31 cellular contexts compared by ENCODE assay signal in genomic region chr2:50535256-50535655, GRCh38.
"Had no signal": no experiment of that assay in that cellular context is flagged by ENCODE, and none has a peak within 500 bp of the region (broad histone marks: within the 10 kb centered on the region; RNA-seq: fewer than 3 reads in every experiment).

No MANE protein-coding gene starts in this region.

- H3K36me3 Mint-ChIP-seq: activated CD4-positive, alpha-beta memory T cell treated with anti-CD3 and anti-CD28 coated beads for 36 hours; activated naive CD4-positive, alpha-beta T cell treated with anti-CD3 and anti-CD28 coated beads, Interleukin-2, amount 10 ng/mL, durations not matched to agents 7 days and 5 days; activated naive CD8-positive, alpha-beta T cell treated with anti-CD3 and anti-CD28 coated beads, Interleukin-2, amount 10 ng/mL, durations not matched to agents 7 days and 5 days; mesothelial cell of epicardium; naive thymus-derived CD4-positive, alpha-beta T cell; stimulated activated naive B cell treated with anti-CD40 and anti-IgM and Interleukin-4, amounts not matched to agents 10 μg/mL and 1 μg/mL and 100 μg/mL, for 72 hours had no signal

- DNase-seq: activated CD4-positive, alpha-beta memory T cell treated with anti-CD3 and anti-CD28 coated beads for 36 hours; activated CD4-positive, alpha-beta T cell treated with anti-CD3 and anti-CD28 coated beads, Interleukin-2, amount 10 ng/mL, durations not matched to agents 24 days and 14 days; activated CD4-positive, CD25-positive, alpha-beta regulatory T cell treated with anti-CD3 and anti-CD28 coated beads, Interleukin-2, amount 50 U/mL, for 72 hours; activated CD8-positive, alpha-beta memory T cell treated with anti-CD3 and anti-CD28 coated beads, Interleukin-2, amount 50 U/mL, for 4 hours; activated effector memory CD4-positive, alpha-beta T cell treated with anti-CD3 and anti-CD28 coated beads, Interleukin-2, amount 50 U/mL, for 16 hours; activated naive CD4-positive, alpha-beta T cell treated with anti-CD3 and anti-CD28 coated beads, Interleukin-2, amount 10 ng/mL, durations not matched to agents 7 days and 5 days; activated naive CD8-positive, alpha-beta T cell treated with anti-CD3 and anti-CD28 coated beads, Interleukin-2, amount 10 ng/mL, durations not matched to agents 7 days and 5 days; activated T-cell treated with anti-CD3 and anti-CD28 coated beads, Interleukin-2, amount 50 U/mL, for 1 hour; brain microvascular endothelial cell; endodermal cell; foreskin fibroblast; heart left ventricle; hypothalamus; immature natural killer cell; naive thymus-derived CD4-positive, alpha-beta T cell; occipital lobe; right cardiac atrium; stimulated activated CD4-positive, alpha-beta T cell treated with anti-CD3 and anti-CD28 coated beads, Interleukin-15, amount 100 ng/mL, for 24 hours; stimulated activated CD4-positive, alpha-beta T cell treated with anti-CD3 and anti-CD28 coated beads, Interleukin-2, amount 100 ng/mL, for 24 hours; stimulated activated naive B cell treated with anti-CD40 and anti-IgM and Interleukin-4, amounts not matched to agents 10 μg/mL and 1 μg/mL and 100 μg/mL, for 72 hours; stomach; thyroid gland; upper lobe of left lung had no signal

- ATAC-seq: esophagus mucosa; heart left ventricle; naive thymus-derived CD4-positive, alpha-beta T cell; right cardiac atrium; stimulated activated naive B cell treated with anti-CD40 and anti-IgM and Interleukin-4, amounts not matched to agents 10 μg/mL and 1 μg/mL and 100 μg/mL, for 72 hours had no signal

- H3K27me3 Mint-ChIP-seq: activated CD4-positive, alpha-beta memory T cell treated with anti-CD3 and anti-CD28 coated beads for 36 hours; activated CD4-positive, alpha-beta T cell treated with anti-CD3 and anti-CD28 coated beads, Interleukin-2, amount 10 ng/mL, durations not matched to agents 24 days and 14 days; activated naive CD4-positive, alpha-beta T cell treated with anti-CD3 and anti-CD28 coated beads, Interleukin-2, amount 10 ng/mL, durations not matched to agents 7 days and 5 days; activated naive CD8-positive, alpha-beta T cell treated with anti-CD3 and anti-CD28 coated beads, Interleukin-2, amount 10 ng/mL, durations not matched to agents 7 days and 5 days; dendritic cell treated with granulocyte-macrophage colony-stimulating factor and Interleukin-4, amounts not matched to agents 40 ng/mL and 50 ng/mL, for 4 days; stimulated activated naive B cell treated with anti-CD40 and anti-IgM and Interleukin-4, amounts not matched to agents 10 μg/mL and 1 μg/mL and 100 μg/mL, for 72 hours had no signal

- H3K4me3 Mint-ChIP-seq: activated CD4-positive, alpha-beta memory T cell treated with anti-CD3 and anti-CD28 coated beads for 36 hours; activated CD4-positive, alpha-beta T cell treated with anti-CD3 and anti-CD28 coated beads, Interleukin-2, amount 10 ng/mL, durations not matched to agents 24 days and 14 days; activated naive CD4-positive, alpha-beta T cell treated with anti-CD3 and anti-CD28 coated beads, Interleukin-2, amount 10 ng/mL, durations not matched to agents 7 days and 5 days; activated naive CD8-positive, alpha-beta T cell treated with anti-CD3 and anti-CD28 coated beads, Interleukin-2, amount 10 ng/mL, durations not matched to agents 7 days and 5 days; activated T-helper 1 cell treated with anti-CD3 and anti-CD28 coated beads, Interleukin-12 subunit alpha, Interleukin-12 subunit beta, Interleukin-2, Interleukin-4 antibody, amounts not matched to agents 30 ng/mL and 10 ng/mL and 1 ng/mL, durations not matched to agents 14 hours and 24 hours and 36 hours; dendritic cell treated with granulocyte-macrophage colony-stimulating factor and Interleukin-4, amounts not matched to agents 40 ng/mL and 50 ng/mL, for 4 days; endodermal cell; immature natural killer cell; mesothelial cell of epicardium; naive thymus-derived CD4-positive, alpha-beta T cell; neural crest cell; stimulated activated naive B cell treated with anti-CD40 and anti-IgM and Interleukin-4, amounts not matched to agents 10 μg/mL and 1 μg/mL and 100 μg/mL, for 72 hours had no signal

- H3K27ac ChIP-seq: ascending aorta, brain microvascular endothelial cell, heart left ventricle, stomach, thyroid gland, upper lobe of left lung, vagina, VCaP had no signal

- H3K4me1 Mint-ChIP-seq: activated CD4-positive, alpha-beta T cell treated with anti-CD3 and anti-CD28 coated beads, Interleukin-2, amount 10 ng/mL, durations not matched to agents 24 days and 14 days; activated naive CD4-positive, alpha-beta T cell treated with anti-CD3 and anti-CD28 coated beads, Interleukin-2, amount 10 ng/mL, durations not matched to agents 7 days and 5 days; activated naive CD8-positive, alpha-beta T cell treated with anti-CD3 and anti-CD28 coated beads, Interleukin-2, amount 10 ng/mL, durations not matched to agents 7 days and 5 days; immature natural killer cell; naive thymus-derived CD4-positive, alpha-beta T cell; neural crest cell; stimulated activated naive B cell treated with anti-CD40 and anti-IgM and Interleukin-4, amounts not matched to agents 10 μg/mL and 1 μg/mL and 100 μg/mL, for 72 hours had no signal

- H3K9me3 Mint-ChIP-seq: activated CD4-positive, alpha-beta memory T cell treated with anti-CD3 and anti-CD28 coated beads for 36 hours; activated CD4-positive, alpha-beta T cell treated with anti-CD3 and anti-CD28 coated beads, Interleukin-2, amount 10 ng/mL, durations not matched to agents 24 days and 14 days; activated naive CD4-positive, alpha-beta T cell treated with anti-CD3 and anti-CD28 coated beads, Interleukin-2, amount 10 ng/mL, durations not matched to agents 7 days and 5 days; activated naive CD8-positive, alpha-beta T cell treated with anti-CD3 and anti-CD28 coated beads, Interleukin-2, amount 10 ng/mL, durations not matched to agents 7 days and 5 days; activated T-helper 1 cell treated with anti-CD3 and anti-CD28 coated beads, Interleukin-12 subunit alpha, Interleukin-12 subunit beta, Interleukin-2, Interleukin-4 antibody, amounts not matched to agents 30 ng/mL and 10 ng/mL and 1 ng/mL, durations not matched to agents 14 hours and 24 hours and 36 hours; dendritic cell treated with granulocyte-macrophage colony-stimulating factor and Interleukin-4, amounts not matched to agents 40 ng/mL and 50 ng/mL, for 4 days; endodermal cell; mesothelial cell of epicardium; neural crest cell; stimulated activated naive B cell treated with anti-CD40 and anti-IgM and Interleukin-4, amounts not matched to agents 10 μg/mL and 1 μg/mL and 100 μg/mL, for 72 hours had no signal

- H3K27ac Mint-ChIP-seq: activated CD4-positive, alpha-beta memory T cell treated with anti-CD3 and anti-CD28 coated beads for 36 hours; activated CD4-positive, alpha-beta T cell treated with anti-CD3 and anti-CD28 coated beads, Interleukin-2, amount 10 ng/mL, durations not matched to agents 24 days and 14 days; activated naive CD4-positive, alpha-beta T cell treated with anti-CD3 and anti-CD28 coated beads, Interleukin-2, amount 10 ng/mL, durations not matched to agents 7 days and 5 days; activated naive CD8-positive, alpha-beta T cell treated with anti-CD3 and anti-CD28 coated beads, Interleukin-2, amount 10 ng/mL, durations not matched to agents 7 days and 5 days; activated T-helper 1 cell treated with anti-CD3 and anti-CD28 coated beads, Interleukin-12 subunit alpha, Interleukin-12 subunit beta, Interleukin-2, Interleukin-4 antibody, amounts not matched to agents 30 ng/mL and 10 ng/mL and 1 ng/mL, durations not matched to agents 14 hours and 24 hours and 36 hours; dendritic cell treated with granulocyte-macrophage colony-stimulating factor and Interleukin-4, amounts not matched to agents 40 ng/mL and 50 ng/mL, for 4 days; endodermal cell; immature natural killer cell; mesothelial cell of epicardium; naive thymus-derived CD4-positive, alpha-beta T cell; stimulated activated naive B cell treated with anti-CD40 and anti-IgM and Interleukin-4, amounts not matched to agents 10 μg/mL and 1 μg/mL and 100 μg/mL, for 72 hours had no signal
